Comparison of ENCODE assay signal across 16 cellular contexts in genomic region chr6:53532061-53532797, GRCh38. TPM values are rescaled to one million over a fixed set of nuclear protein-coding genes. Genes with fewer than 3 reads are reported as not detected.
DNase-seq lines count a peak whose midpoint lies in the region; ATAC-seq and TF ChIP-seq lines count a peak whose summit lies in the region.
"Had no signal": no experiment of that assay in that cellular context is flagged by ENCODE, and none has a peak within 500 bp of the region (broad histone marks: within the 10 kb centered on the region; RNA-seq: fewer than 3 reads in every experiment).

No MANE protein-coding gene starts in this region.

- no peak overlapping the region for H3K18ac ChIP-seq in mesenchymal stem cell (ENCODE audit: low read depth in 1 of 2, low read length in 2 of 2)

- H3K27me3 ChIP-seq in mesenchymal stem cell (ENCODE audit: control insufficient read depth in 1 of 2, insufficient read depth in 1 of 2, low read length in 2 of 2), result no peaks in the 10 kb centered on the region
- H3K27me3 ChIP-seq in tibial nerve, result no peaks in the 10 kb centered on the region
- H3K27me3 ChIP-seq: MG63 had no signal

- H3K36me3 ChIP-seq in mesenchymal stem cell (ENCODE audit: control insufficient read depth in 1 of 2, insufficient read depth in 2 of 2, low read depth in 1 of 2, low read length in 2 of 2), result no peaks in the 10 kb centered on the region
- no peaks in the 10 kb centered on the region for H3K36me3 ChIP-seq in tibial nerve
- H3K36me3 ChIP-seq: lower lobe of right lung, MG63 had no signal

- no peak overlapping the region for H3K4me2 ChIP-seq in mesenchymal stem cell (ENCODE audit: low read length, poor library complexity, severe bottlenecking)

- no peaks in the 10 kb centered on the region for H3K9me3 Mint-ChIP-seq in activated naive CD4-positive, alpha-beta T cell treated with anti-CD3 and anti-CD28 coated beads, Interleukin-2, amount 50 U/mL, for 24 hours
- H3K9me3 Mint-ChIP-seq in activated naive CD4-positive, alpha-beta T cell treated with anti-CD3 and anti-CD28 coated beads, Interleukin-2, amount 50 U/mL, for 72 hours, result no peaks in the 10 kb centered on the region
- H3K9me3 Mint-ChIP-seq in activated T-helper 17 cell treated with anti-CD3 and anti-CD28 coated beads, Interleukin-2, amount 50 U/mL, for 72 hours, result no peaks in the 10 kb centered on the region
- H3K9me3 Mint-ChIP-seq in chondrocyte (ENCODE audit: low read depth), result no peaks in the 10 kb centered on the region
- H3K9me3 Mint-ChIP-seq: HFFc6 had no signal

- no peak overlapping the region for H3K4ac ChIP-seq in mesenchymal stem cell (ENCODE audit: low read depth in 1 of 2, low read length in 2 of 2)

- H3K4me3 ChIP-seq in mesenchymal stem cell (ENCODE audit: insufficient read depth in 1 of 2, low read depth in 1 of 2, low read length in 2 of 2) (no peak overlapping the region), tibial nerve (no peak overlapping the region)
- H3K4me3 ChIP-seq: lower lobe of right lung, MG63, psoas muscle had no signal

- H3K9me3 ChIP-seq in mesenchymal stem cell (ENCODE audit: control insufficient read depth, low read length) (no peaks in the 10 kb centered on the region), tibial nerve (no peaks in the 10 kb centered on the region)
- H3K9me3 ChIP-seq: lower lobe of right lung, MG63, psoas muscle had no signal

- H3K23ac ChIP-seq in mesenchymal stem cell (ENCODE audit: low read length in 2 of 2), result no peak overlapping the region

- peak overlapping the region; percentile 7 for H3K9ac ChIP-seq in mesenchymal stem cell (ENCODE audit: low read length)

- ATAC-seq in activated naive CD4-positive, alpha-beta T cell treated with anti-CD3 and anti-CD28 coated beads, Interleukin-2, amount 50 U/mL, for 72 hours, result no peak
- no peak for ATAC-seq in activated T-helper 17 cell treated with anti-CD3 and anti-CD28 coated beads, Interleukin-2, amount 50 U/mL, for 72 hours (replicated peaks)
- ATAC-seq in HG02759 (IDR thresholded peaks at IDR 0.05; ENCODE audit: unreplicated experiment) (no peak), GM18502 (IDR thresholded peaks at IDR 0.05; ENCODE audit: poor library complexity, unreplicated experiment) (no peak)
- ATAC-seq: activated CD8-positive, alpha-beta memory T cell treated with anti-CD3 and anti-CD28 coated beads, Interleukin-2, amount 10 ng/mL, durations not matched to agents 7 days and 5 days; lower lobe of right lung; Panc1 had no signal

- no peak overlapping the region for H2BK15ac ChIP-seq in mesenchymal stem cell (ENCODE audit: low read depth, poor library complexity, severe bottlenecking)

- peaks cover 59% of the 10 kb centered on the region for H3K4me1 Mint-ChIP-seq in activated naive CD4-positive, alpha-beta T cell treated with anti-CD3 and anti-CD28 coated beads, Interleukin-2, amount 50 U/mL, for 24 hours
- peaks cover 24% of the 10 kb centered on the region for H3K4me1 Mint-ChIP-seq in activated T-helper 17 cell treated with anti-CD3 and anti-CD28 coated beads, Interleukin-2, amount 50 U/mL, for 72 hours
- H3K4me1 Mint-ChIP-seq in chondrocyte (ENCODE audit: low read depth), result peaks cover 53% of the 10 kb centered on the region

- no peak overlapping the region for H4K91ac ChIP-seq in mesenchymal stem cell (ENCODE audit: low read length)

- H2AFZ ChIP-seq in mesenchymal stem cell (ENCODE audit: low read depth, low read length), result no peak overlapping the region

- TF ChIP-seq POLR2A in tibial nerve (IDR thresholded peaks at IDR 0.05), result no peak

- peaks cover 25% of the 10 kb centered on the region for H3K79me1 ChIP-seq in mesenchymal stem cell (replicated peaks; ENCODE audit: low read length, poor library complexity, severe bottlenecking)

- H3K27ac ChIP-seq in mesenchymal stem cell (ENCODE audit: low read length, poor library complexity, severe bottlenecking), result no peak overlapping the region
- H3K27ac ChIP-seq in tibial nerve, result peak overlapping the region in 3 of 4 donors; percentile 10 to 63 (median 18)
- H3K27ac ChIP-seq: lower lobe of right lung had no signal

- TF ChIP-seq CTCF in tibial nerve (IDR thresholded peaks at IDR 0.05) (no peak), chondrocyte (IDR thresholded peaks at IDR 0.05) (no peak)

- TF ChIP-seq EP300 in tibial nerve (IDR thresholded peaks at IDR 0.05), result no peak

- no peaks in the 10 kb centered on the region for H3K27me3 Mint-ChIP-seq in activated naive CD4-positive, alpha-beta T cell treated with anti-CD3 and anti-CD28 coated beads, Interleukin-2, amount 50 U/mL, for 24 hours
- H3K27me3 Mint-ChIP-seq in activated T-helper 17 cell treated with anti-CD3 and anti-CD28 coated beads, Interleukin-2, amount 50 U/mL, for 72 hours, result no peaks in the 10 kb centered on the region
- no peaks in the 10 kb centered on the region for H3K27me3 Mint-ChIP-seq in chondrocyte (ENCODE audit: low read depth)
- H3K27me3 Mint-ChIP-seq: activated CD8-positive, alpha-beta memory T cell treated with anti-CD3 and anti-CD28 coated beads, Interleukin-2, amount 10 ng/mL, durations not matched to agents 7 days and 5 days had no signal

- H2BK5ac ChIP-seq in mesenchymal stem cell (ENCODE audit: low read depth, low read length, poor library complexity, severe bottlenecking), result no peak overlapping the region

- 99% methylated on average over 6 of the region's 8 CpGs for WGBS in mesenchymal stem cell
- WGBS in tibial nerve, 2 donors, result 66 to 76% methylated on average over 8 of the region's 8 CpGs

- peaks cover 8% of the 10 kb centered on the region for H3K36me3 Mint-ChIP-seq in activated naive CD4-positive, alpha-beta T cell treated with anti-CD3 and anti-CD28 coated beads, Interleukin-2, amount 50 U/mL, for 24 hours
- H3K36me3 Mint-ChIP-seq in activated naive CD4-positive, alpha-beta T cell treated with anti-CD3 and anti-CD28 coated beads, Interleukin-2, amount 50 U/mL, for 72 hours, result peaks cover 0 to 5% of the 10 kb centered on the region in 2 donors
- peaks cover 18% of the 10 kb centered on the region for H3K36me3 Mint-ChIP-seq in activated T-helper 17 cell treated with anti-CD3 and anti-CD28 coated beads, Interleukin-2, amount 50 U/mL, for 72 hours (ENCODE audit: low read depth)
- peaks cover 2% of the 10 kb centered on the region for H3K36me3 Mint-ChIP-seq in chondrocyte (ENCODE audit: low read depth)

- H4K8ac ChIP-seq in mesenchymal stem cell (ENCODE audit: low read length), result no peak overlapping the region

- no peak overlapping the region for H2AK5ac ChIP-seq in mesenchymal stem cell (ENCODE audit: low read length, severe bottlenecking)

- H2BK12ac ChIP-seq in mesenchymal stem cell (ENCODE audit: low read length in 2 of 2), result no peak overlapping the region

- no peak overlapping the region for H3K4me3 Mint-ChIP-seq in activated naive CD4-positive, alpha-beta T cell treated with anti-CD3 and anti-CD28 coated beads, Interleukin-2, amount 50 U/mL, for 24 hours
- no peak overlapping the region for H3K4me3 Mint-ChIP-seq in activated T-helper 17 cell treated with anti-CD3 and anti-CD28 coated beads, Interleukin-2, amount 50 U/mL, for 72 hours
- no peak overlapping the region for H3K4me3 Mint-ChIP-seq in chondrocyte (ENCODE audit: unreplicated experiment)
- H3K4me3 Mint-ChIP-seq: activated CD8-positive, alpha-beta memory T cell treated with anti-CD3 and anti-CD28 coated beads, Interleukin-2, amount 10 ng/mL, durations not matched to agents 7 days and 5 days; HFFc6 had no signal

- H3K4me1 ChIP-seq in mesenchymal stem cell (ENCODE audit: control insufficient read depth, insufficient read depth, low read depth, low read length) (peaks cover 7% of the 10 kb centered on the region), tibial nerve (peaks cover 0 to 43% (median 2%) of the 10 kb centered on the region in 4 donors)

- DNase-seq in activated naive CD4-positive, alpha-beta T cell treated with anti-CD3 and anti-CD28 coated beads, Interleukin-2, amount 50 U/mL, for 72 hours (ENCODE audit: low spot score in 2 of 2), result no peak
- no peak for DNase-seq in mesenchymal stem cell
- no peak for DNase-seq in tibial nerve (ENCODE audit: low spot score in 2 of 2)
- no peak for DNase-seq in chondrocyte (ENCODE audit: low spot score)
- DNase-seq: activated CD8-positive, alpha-beta memory T cell treated with anti-CD3 and anti-CD28 coated beads, Interleukin-2, amount 10 ng/mL, durations not matched to agents 7 days and 5 days; amniotic stem cell; effector CD4-positive, alpha-beta T cell; HFFc6; lower lobe of right lung; MG63; psoas muscle had no signal

- no peak overlapping the region for H2BK120ac ChIP-seq in mesenchymal stem cell (ENCODE audit: low read depth, low read length)

- H3K27ac Mint-ChIP-seq in activated naive CD4-positive, alpha-beta T cell treated with anti-CD3 and anti-CD28 coated beads, Interleukin-2, amount 50 U/mL, for 24 hours, result peak overlapping the region; percentile 12
- peak overlapping the region in 1 of 2 donors; percentile 29 for H3K27ac Mint-ChIP-seq in activated naive CD4-positive, alpha-beta T cell treated with anti-CD3 and anti-CD28 coated beads, Interleukin-2, amount 50 U/mL, for 72 hours
- peak overlapping the region; percentile 3 for H3K27ac Mint-ChIP-seq in activated T-helper 17 cell treated with anti-CD3 and anti-CD28 coated beads, Interleukin-2, amount 50 U/mL, for 72 hours
- H3K27ac Mint-ChIP-seq in chondrocyte (ENCODE audit: unreplicated experiment), result no peak overlapping the region
- H3K27ac Mint-ChIP-seq: activated CD8-positive, alpha-beta memory T cell treated with anti-CD3 and anti-CD28 coated beads, Interleukin-2, amount 10 ng/mL, durations not matched to agents 7 days and 5 days; HFFc6 had no signal

- no peak overlapping the region for H3K14ac ChIP-seq in mesenchymal stem cell (ENCODE audit: low read length in 2 of 2)

RNA-seq across cellular contexts. Expression of gene GCLC, which starts 12.7 kb away (rescaled TPM):
- total RNA-seq in activated naive CD4-positive, alpha-beta T cell treated with anti-CD3 and anti-CD28 coated beads, Interleukin-2, amount 50 U/mL, for 72 hours, result 10 to 100 TPM; 13.5 to 14.5 TPM
- 10 to 100 TPM; 36.1 to 48.2 TPM for total RNA-seq in activated T-helper 17 cell treated with anti-CD3 and anti-CD28 coated beads, Interleukin-2, amount 50 U/mL, for 72 hours
- 16.7 TPM for polyA plus RNA-seq in mesenchymal stem cell (2013, experiment 1 of 2)
- 20.0 TPM for polyA plus RNA-seq in mesenchymal stem cell (2013, experiment 2 of 2)
- total RNA-seq in tibial nerve (10 to 100 TPM; 21.8 to 43.2 (median 32.0) TPM), chondrocyte (35.2 to 39.0 TPM (median 37.1 TPM) in 3 replicates)
